Comparison of ENCODE assay signal across 16 cellular contexts in genomic region chr3:196414469-196414868, GRCh38.
DNase-seq lines count a peak whose midpoint lies in the region; ATAC-seq lines count a peak whose summit lies in the region.
"Had no signal": no experiment of that assay in that cellular context is flagged by ENCODE, and none has a peak within 500 bp of the region (broad histone marks: within the 10 kb centered on the region; RNA-seq: fewer than 3 reads in every experiment).

No MANE protein-coding gene starts in this region.

- H3K27me3 Mint-ChIP-seq in activated naive CD8-positive, alpha-beta T cell treated with anti-CD3 and anti-CD28 coated beads, Interleukin-2, amount 50 U/mL, for 24 hours: no peaks in the 10 kb centered on the region
- H3K27me3 Mint-ChIP-seq: activated B cell treated with CpG ODN at 0.5 μM for 24 hours had no signal

- peak; percentile 5 for DNase-seq in CD1c-positive myeloid dendritic cell (ENCODE audit: extremely low spot score)
- peak; percentile 9 for DNase-seq in EL
- no peak for DNase-seq in activated naive CD8-positive, alpha-beta T cell treated with anti-CD3 and anti-CD28 coated beads, Interleukin-2, amount 50 U/mL, for 24 hours
- peak; percentile 11 for DNase-seq in kidney tubule cell (ENCODE audit: low spot score)
- DNase-seq in D341Med (ENCODE audit: low spot score): no peak
- DNase-seq in NCI-H187 treated with DMSO at 0.1 percent for 48 hours (lab: John Stamatoyannopoulos, UW): no peak
- DNase-seq: activated B cell treated with CpG ODN at 0.5 μM for 24 hours, DMS79 treated with DMSO at 0.1 percent for 48 hours, esophagus squamous epithelium, midbrain, MV-4-11, NCI-H2081 treated with DMSO at 0.1 percent for 48 hours, right cardiac atrium, RPMI8226 had no signal

- H3K4me1 Mint-ChIP-seq in activated naive CD8-positive, alpha-beta T cell treated with anti-CD3 and anti-CD28 coated beads, Interleukin-2, amount 50 U/mL, for 24 hours: peaks cover 54% of the 10 kb centered on the region

- peaks cover 7% of the 10 kb centered on the region for H3K9me3 Mint-ChIP-seq in activated naive CD8-positive, alpha-beta T cell treated with anti-CD3 and anti-CD28 coated beads, Interleukin-2, amount 50 U/mL, for 24 hours
- H3K9me3 Mint-ChIP-seq: activated B cell treated with CpG ODN at 0.5 μM for 24 hours had no signal

- H3K36me3 Mint-ChIP-seq in activated naive CD8-positive, alpha-beta T cell treated with anti-CD3 and anti-CD28 coated beads, Interleukin-2, amount 50 U/mL, for 24 hours (ENCODE audit: low read depth): peaks cover 19% of the 10 kb centered on the region

- H3K4me3 Mint-ChIP-seq in activated naive CD8-positive, alpha-beta T cell treated with anti-CD3 and anti-CD28 coated beads, Interleukin-2, amount 50 U/mL, for 24 hours: peak overlapping the region; percentile 22
- H3K4me3 Mint-ChIP-seq: activated B cell treated with CpG ODN at 0.5 μM for 24 hours had no signal

- ATAC-seq in activated naive CD8-positive, alpha-beta T cell treated with anti-CD3 and anti-CD28 coated beads, Interleukin-2, amount 50 U/mL, for 24 hours: peak; percentile 92
- no peak for ATAC-seq in HG03571 (IDR thresholded peaks at IDR 0.05; ENCODE audit: unreplicated experiment)
- ATAC-seq: HCT116, right cardiac atrium had no signal

- H3K27ac Mint-ChIP-seq in activated naive CD8-positive, alpha-beta T cell treated with anti-CD3 and anti-CD28 coated beads, Interleukin-2, amount 50 U/mL, for 24 hours: peak overlapping the region; percentile 80
- H3K27ac Mint-ChIP-seq: activated B cell treated with CpG ODN at 0.5 μM for 24 hours had no signal

Comparison
In these comparisons a context has a peak if more than half of its experiments do, and no peak if none do; other contexts are left out.
1. DNase-seq: peak in CD1c-positive myeloid dendritic cell (single experiment), EL (single experiment) and kidney tubule cell (single experiment); none in activated naive CD8-positive, alpha-beta T cell treated with anti-CD3 and anti-CD28 coated beads, Interleukin-2, amount 50 U/mL, for 24 hours (single experiment), D341Med (single experiment) and NCI-H187 treated with DMSO at 0.1 percent for 48 hours (single experiment).